ENCODE assay signal across 1 cellular context in the genomic region with DNA sequence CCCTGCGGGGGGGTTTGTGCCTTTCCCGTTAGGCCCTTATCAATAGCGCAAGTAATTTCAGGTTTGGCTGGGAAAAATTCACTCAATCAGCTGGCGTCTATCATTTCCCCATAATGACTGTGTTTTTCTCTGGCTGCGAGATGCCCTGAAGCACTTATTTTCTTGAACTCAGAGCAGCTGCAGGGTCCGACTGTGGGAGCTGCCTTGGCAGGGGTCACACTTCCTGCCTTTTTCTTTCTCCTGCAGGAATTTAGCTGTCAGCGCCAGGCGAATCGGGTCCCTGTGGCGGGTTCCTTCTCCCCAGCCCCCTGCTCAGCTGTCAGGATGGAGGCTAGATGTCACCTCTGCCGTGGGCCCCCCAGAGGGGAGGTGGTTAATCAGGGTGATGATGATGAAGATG.
TF ChIP-seq lines count a peak whose summit lies in the region.

No MANE protein-coding gene starts in this region.

TF ChIP-seq in IMR-90, 13 proteins besides CTCF, POLR2A, EP300 and RAD21 (continued from another document):
- TF ChIP-seq, protein P1, sequence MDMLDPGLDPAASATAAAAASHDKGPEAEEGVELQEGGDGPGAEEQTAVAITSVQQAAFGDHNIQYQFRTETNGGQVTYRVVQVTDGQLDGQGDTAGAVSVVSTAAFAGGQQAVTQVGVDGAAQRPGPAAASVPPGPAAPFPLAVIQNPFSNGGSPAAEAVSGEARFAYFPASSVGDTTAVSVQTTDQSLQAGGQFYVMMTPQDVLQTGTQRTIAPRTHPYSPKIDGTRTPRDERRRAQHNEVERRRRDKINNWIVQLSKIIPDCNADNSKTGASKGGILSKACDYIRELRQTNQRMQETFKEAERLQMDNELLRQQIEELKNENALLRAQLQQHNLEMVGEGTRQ (IDR thresholded peaks at IDR 0.05; ENCODE audit: low read depth, low read length): no peak
- TF ChIP-seq CEBPB (IDR thresholded peaks at IDR 0.05; ENCODE audit: low read depth, low read length) (no peak), MXI1 (IDR thresholded peaks at IDR 0.05; ENCODE audit: borderline replicate concordance, low read depth, low read length) (no peak), MAFK (IDR thresholded peaks at IDR 0.05; ENCODE audit: low read depth, low read length) (no peak), SMC3 (IDR thresholded peaks at IDR 0.05; ENCODE audit: low read depth, low read length) (no peak), RCOR1 (IDR thresholded peaks at IDR 0.05; ENCODE audit: insufficient replicate concordance, low read length) (no peak), RFX5 (IDR thresholded peaks at IDR 0.05; ENCODE audit: low read depth, low read length) (no peak), ELK1 (IDR thresholded peaks at IDR 0.05; ENCODE audit: borderline replicate concordance, low read depth, low read length) (no peak), MAZ (IDR thresholded peaks at IDR 0.05; ENCODE audit: borderline replicate concordance, low read depth, low read length) (no peak)
